ENCODE assay signal across 8 cellular contexts in the genomic region with DNA sequence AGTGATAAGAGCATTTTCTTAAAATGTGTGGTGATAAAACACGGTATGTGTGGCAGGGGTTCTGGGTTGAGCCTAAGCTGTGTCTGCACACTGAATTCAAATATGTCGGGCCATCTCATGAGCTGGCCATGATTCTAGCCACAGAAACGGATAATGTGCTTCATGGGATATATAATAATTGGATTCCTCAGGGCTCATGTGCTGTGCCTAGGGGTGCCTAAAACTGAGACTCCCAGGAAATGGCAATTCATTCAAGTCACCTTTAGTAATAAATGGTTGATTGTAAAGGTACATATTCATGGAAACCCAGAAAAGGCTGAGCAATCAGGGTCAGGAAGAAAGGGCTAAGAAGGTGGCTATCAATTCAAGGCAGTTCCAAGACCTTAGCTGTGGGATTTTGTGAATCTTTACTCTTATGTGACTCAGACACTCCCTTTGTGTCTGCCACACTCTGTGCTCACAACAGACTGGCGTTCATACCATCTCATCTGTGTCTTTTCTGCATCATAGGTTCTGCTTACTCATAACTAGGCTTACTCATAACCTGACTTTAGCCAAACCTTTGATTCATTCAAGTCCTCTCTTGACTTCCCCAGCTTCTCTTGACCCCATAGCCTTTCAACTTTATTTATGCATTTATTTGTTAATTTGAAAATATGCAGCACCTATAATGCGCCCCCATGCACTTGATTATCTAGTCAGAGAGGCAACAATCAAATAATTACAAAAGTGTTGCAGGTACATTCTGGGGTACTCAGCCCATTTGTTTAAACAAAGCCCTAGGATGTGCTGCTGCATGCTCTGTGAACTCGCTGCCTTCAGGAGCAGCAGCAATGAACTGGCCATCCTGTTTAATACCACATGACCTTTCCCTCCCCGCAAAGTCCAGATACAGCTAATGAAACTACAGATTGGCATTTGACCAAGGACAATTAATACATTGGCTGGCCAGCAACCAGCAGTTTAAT. TPM values are rescaled to one million over a fixed set of nuclear protein-coding genes. Genes with fewer than 3 reads are reported as not detected.
DNase-seq lines count a peak whose midpoint lies in the region; ATAC-seq and TF ChIP-seq lines count a peak whose summit lies in the region.

No MANE protein-coding gene starts in this region.

- WGBS in SK-N-SH (ENCODE audit: low lambda C conversion rate): 48% methylated on average over 7 of the region's 7 CpGs
- WGBS in right lobe of liver (ENCODE audit: insufficient coverage, low coverage, low lambda C conversion rate, missing lambda C conversion rate): 55% methylated on average over 7 of the region's 7 CpGs

- POLR2A ChIA-PET in SK-N-SH (lab: Yijun Ruan, JAX): interaction anchor here (0.5 to 2.1 kb wide), 2 partner anchors 16 to 230 kb away, joined by 3 to 7 read pairs; a partner anchor contains a TSS

- no peaks in the 10 kb centered on the region for H3K79me2 ChIP-seq in SK-N-SH (ENCODE audit: insufficient read depth)

- TF ChIP-seq CTCF in SK-N-SH (IDR thresholded peaks at IDR 0.05) (no peak), right lobe of liver (IDR thresholded peaks at IDR 0.05) (no peak)

- TF ChIP-seq POLR2A in right lobe of liver (IDR thresholded peaks at IDR 0.05): no peak

- peak; percentile 100 for ATAC-seq in activated naive CD8-positive, alpha-beta T cell treated with anti-CD3 and anti-CD28 coated beads, Interleukin-2, amount 50 U/mL, for 24 hours
- ATAC-seq in HG02870 (IDR thresholded peaks at IDR 0.05; ENCODE audit: unreplicated experiment): peak; percentile 95
- peak; percentile 51 to 61 (median 54) for ATAC-seq in right lobe of liver

- no peak for TF ChIP-seq RAD21 in SK-N-SH (IDR thresholded peaks at IDR 0.05; ENCODE audit: low read length)

- H4K20me1 ChIP-seq in SK-N-SH (ENCODE audit: insufficient read depth): no peaks in the 10 kb centered on the region

- H3K9me3 ChIP-seq in SK-N-SH: no peaks in the 10 kb centered on the region
- H3K9me3 ChIP-seq in right lobe of liver: no peaks in the 10 kb centered on the region

- H3K9ac ChIP-seq in SK-N-SH: no peak overlapping the region

- H3K27ac ChIP-seq in SK-N-SH (ENCODE audit: low read depth in 2 of 2, low read length in 1 of 2): peak overlapping the region in 1 of 2 experiments; percentile 76; a peak in 3 of 4 replicates
- H3K27ac ChIP-seq in right lobe of liver: peak overlapping the region; percentile 34 to 83 (median 35)

- 0 out of 2 replicates have a peak overlapping the region, but pooled peaks have one; percentile 2 for H2AFZ ChIP-seq in SK-N-SH (ENCODE audit: low read depth)

- peaks cover 8 to 11% of the 10 kb centered on the region in 2 experiments; a peak in 3 of 4 replicates for H3K4me1 ChIP-seq in SK-N-SH (ENCODE audit: control insufficient read depth in 1 of 2, insufficient read depth in 2 of 2, low read depth in 1 of 2, low read length in 1 of 2)
- peaks cover 0 to 75% (median 21%) of the 10 kb centered on the region in 4 donors for H3K4me1 ChIP-seq in right lobe of liver

- no peaks in the 10 kb centered on the region for H3K9me2 ChIP-seq in SK-N-SH

- no peak overlapping the region for H3K27ac Mint-ChIP-seq in activated naive CD8-positive, alpha-beta T cell treated with anti-CD3 and anti-CD28 coated beads, Interleukin-2, amount 50 U/mL, for 24 hours
- no peak overlapping the region for H3K27ac Mint-ChIP-seq in activated naive CD8-positive, alpha-beta T cell treated with anti-CD3 and anti-CD28 coated beads for 36 hours

- H3K36me3 Mint-ChIP-seq in activated naive CD8-positive, alpha-beta T cell treated with anti-CD3 and anti-CD28 coated beads, Interleukin-2, amount 50 U/mL, for 24 hours (ENCODE audit: low read depth): no peaks in the 10 kb centered on the region
- no peaks in the 10 kb centered on the region for H3K36me3 Mint-ChIP-seq in activated naive CD8-positive, alpha-beta T cell treated with anti-CD3 and anti-CD28 coated beads for 36 hours

- intact Hi-C loops in right lobe of liver (cut with DNase I): no loop called here

- H3K27me3 ChIP-seq in SK-N-SH (ENCODE audit: insufficient read depth) (no peaks in the 10 kb centered on the region), right lobe of liver (no peaks in the 10 kb centered on the region)

- H3K4me1 Mint-ChIP-seq in activated naive CD8-positive, alpha-beta T cell treated with anti-CD3 and anti-CD28 coated beads, Interleukin-2, amount 50 U/mL, for 24 hours: peaks cover 19% of the 10 kb centered on the region
- H3K4me1 Mint-ChIP-seq in activated naive CD8-positive, alpha-beta T cell treated with anti-CD3 and anti-CD28 coated beads for 36 hours: peaks cover 7% of the 10 kb centered on the region

- H3K4me3 ChIP-seq in SK-N-SH (ENCODE audit: low read depth in 2 of 2, low read length in 1 of 2): 0 out of 4 replicates have a peak overlapping the region, but pooled peaks of 1 of the 2 experiments have one; percentile 0
- H3K4me3 ChIP-seq in right lobe of liver: peak overlapping the region in 1 of 3 donors; percentile 5

- TF ChIP-seq EP300 in SK-N-SH (IDR thresholded peaks at IDR 0.05; ENCODE audit: borderline replicate concordance in 1 of 2, low read depth in 1 of 2, low read length in 1 of 2): peak; percentile 14 to 21; a peak in 2 of 4 replicates

- peaks cover 14% of the 10 kb centered on the region for H3F3A ChIP-seq in SK-N-SH (replicated peaks; ENCODE audit: insufficient read depth)

- CTCF ChIA-PET in SK-N-SH (lab: Yijun Ruan, JAX): interaction anchor here (0.9 to 7.5 kb wide), 3 partner anchors 17 to 119 kb away, joined by 3 to 44 read pairs (median 7); no protein-coding TSS in a partner anchor

- no peak overlapping the region for H3K4me3 Mint-ChIP-seq in activated naive CD8-positive, alpha-beta T cell treated with anti-CD3 and anti-CD28 coated beads, Interleukin-2, amount 50 U/mL, for 24 hours
- no peak overlapping the region for H3K4me3 Mint-ChIP-seq in activated naive CD8-positive, alpha-beta T cell treated with anti-CD3 and anti-CD28 coated beads for 36 hours

- H3K36me3 ChIP-seq in SK-N-SH (replicated peaks in 1 of 2; ENCODE audit: control insufficient read depth in 1 of 2, insufficient read depth in 2 of 2, low read length in 1 of 2) (no peaks in the 10 kb centered on the region), right lobe of liver (no peaks in the 10 kb centered on the region)

- H3K27me3 Mint-ChIP-seq in activated naive CD8-positive, alpha-beta T cell treated with anti-CD3 and anti-CD28 coated beads, Interleukin-2, amount 50 U/mL, for 24 hours: peaks cover 4% of the 10 kb centered on the region
- H3K27me3 Mint-ChIP-seq in activated naive CD8-positive, alpha-beta T cell treated with anti-CD3 and anti-CD28 coated beads for 36 hours: no peaks in the 10 kb centered on the region

- DNase-seq in activated naive CD8-positive, alpha-beta T cell treated with anti-CD3 and anti-CD28 coated beads, Interleukin-2, amount 50 U/mL, for 24 hours: no peak
- no peak for DNase-seq in activated naive CD8-positive, alpha-beta T cell treated with anti-CD3 and anti-CD28 coated beads for 36 hours
- DNase-seq in SK-N-SH (peak; percentile 59), right lobe of liver (peak in 2 of 3 donors; percentile 56), NCI-H1436 (lab: John Stamatoyannopoulos, UW) (no peak), mucosa of gallbladder (ENCODE audit: low spot score) (no peak), cerebellar nuclear complex (lab: John Stamatoyannopoulos, UW) (no peak)

- no peaks in the 10 kb centered on the region for H3K9me3 Mint-ChIP-seq in activated naive CD8-positive, alpha-beta T cell treated with anti-CD3 and anti-CD28 coated beads, Interleukin-2, amount 50 U/mL, for 24 hours
- H3K9me3 Mint-ChIP-seq in activated naive CD8-positive, alpha-beta T cell treated with anti-CD3 and anti-CD28 coated beads for 36 hours: no peaks in the 10 kb centered on the region

- peak overlapping the region; percentile 25; the same call in 1 of the 2 replicates for H3K4me2 ChIP-seq in SK-N-SH

TF ChIP-seq in SK-N-SH, 30 proteins besides CTCF, POLR2A, EP300 and RAD21 (continues in another document):
- TF ChIP-seq TAF1 (IDR thresholded peaks at IDR 0.05; ENCODE audit: borderline replicate concordance, low read depth, low read length) (no peak), TEAD4 (IDR thresholded peaks at IDR 0.05; ENCODE audit: borderline replicate concordance, insufficient read depth) (no peak)
- TF ChIP-seq, protein P1, sequence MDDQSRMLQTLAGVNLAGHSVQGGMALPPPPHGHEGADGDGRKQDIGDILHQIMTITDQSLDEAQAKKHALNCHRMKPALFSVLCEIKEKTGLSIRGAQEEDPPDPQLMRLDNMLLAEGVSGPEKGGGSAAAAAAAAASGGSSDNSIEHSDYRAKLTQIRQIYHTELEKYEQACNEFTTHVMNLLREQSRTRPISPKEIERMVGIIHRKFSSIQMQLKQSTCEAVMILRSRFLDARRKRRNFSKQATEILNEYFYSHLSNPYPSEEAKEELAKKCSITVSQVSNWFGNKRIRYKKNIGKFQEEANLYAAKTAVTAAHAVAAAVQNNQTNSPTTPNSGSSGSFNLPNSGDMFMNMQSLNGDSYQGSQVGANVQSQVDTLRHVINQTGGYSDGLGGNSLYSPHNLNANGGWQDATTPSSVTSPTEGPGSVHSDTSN (IDR thresholded peaks at IDR 0.05): no peak; the same call in 1 of the 2 replicates
- TF ChIP-seq, protein P2, sequence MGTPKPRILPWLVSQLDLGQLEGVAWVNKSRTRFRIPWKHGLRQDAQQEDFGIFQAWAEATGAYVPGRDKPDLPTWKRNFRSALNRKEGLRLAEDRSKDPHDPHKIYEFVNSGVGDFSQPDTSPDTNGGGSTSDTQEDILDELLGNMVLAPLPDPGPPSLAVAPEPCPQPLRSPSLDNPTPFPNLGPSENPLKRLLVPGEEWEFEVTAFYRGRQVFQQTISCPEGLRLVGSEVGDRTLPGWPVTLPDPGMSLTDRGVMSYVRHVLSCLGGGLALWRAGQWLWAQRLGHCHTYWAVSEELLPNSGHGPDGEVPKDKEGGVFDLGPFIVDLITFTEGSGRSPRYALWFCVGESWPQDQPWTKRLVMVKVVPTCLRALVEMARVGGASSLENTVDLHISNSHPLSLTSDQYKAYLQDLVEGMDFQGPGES (IDR thresholded peaks at IDR 0.05; ENCODE audit: low read depth, low read length): no peak

RNA-seq across cellular contexts. Expression of a gene that starts 28.4 kb away (rescaled TPM):
- total RNA-seq in activated naive CD8-positive, alpha-beta T cell treated with anti-CD3 and anti-CD28 coated beads for 36 hours: 10 to 100 TPM; 37.8 to 39.1 TPM
- 6.3 and 9.2 TPM in 2 replicates for polyA plus RNA-seq in SK-N-SH (2012; rRNA removed)
- 8.7 and 9.3 TPM in 2 replicates for polyA plus RNA-seq in SK-N-SH (2012; cell fraction: cytosol; rRNA removed)
- 10.0 and 18.3 TPM in 2 replicates for polyA plus RNA-seq in SK-N-SH (2012; cell fraction: nucleus; rRNA removed)
- total RNA-seq in right lobe of liver (10 to 100 TPM; 22.9 to 36.3 (median 32.5) TPM), mucosa of gallbladder (72.6 TPM)

Comparison
In these comparisons a context has a peak if more than half of its experiments do, and no peak if none do; other contexts are left out.
1. DNase-seq: peak in SK-N-SH (single experiment) and right lobe of liver (2 of 3); none in activated naive CD8-positive, alpha-beta T cell treated with anti-CD3 and anti-CD28 coated beads, Interleukin-2, amount 50 U/mL, for 24 hours (single experiment), activated naive CD8-positive, alpha-beta T cell treated with anti-CD3 and anti-CD28 coated beads for 36 hours (single experiment), NCI-H1436 (single experiment), mucosa of gallbladder (single experiment) and cerebellar nuclear complex (0 of 2).
2. Peak in every context shown above with its lines, with median percentiles within 50 percentile points of each other: ATAC-seq.